35 cellular contexts compared by ENCODE assay signal in genomic region chr14:64064447-64064846, GRCh38.
"Had no signal": no experiment of that assay in that cellular context is flagged by ENCODE, and none has a peak within 500 bp of the region (broad histone marks: within the 10 kb centered on the region; RNA-seq: fewer than 3 reads in every experiment).

No MANE protein-coding gene starts in this region.

- H3K9me3 ChIP-seq: MG63 had no signal

- H3K9ac ChIP-seq: KMS-11 had no signal

- H3K4me2 ChIP-seq: KMS-11 had no signal

- H3K27ac ChIP-seq: KMS-11 had no signal

- DNase-seq: Karpas-422, Kasumi-1, MG63, MM.1S, MV-4-11, NCI-H1048, NCI-H1092, NCI-H1092 treated with DMSO at 0.1 percent for 48 hours, NCI-H1105, NCI-H1105 treated with DMSO at 0.1 percent for 48 hours, NCI-H1417, NCI-H1417 treated with DMSO at 0.1 percent for 48 hours, NCI-H1436, NCI-H1436 treated with DMSO at 0.1 percent for 48 hours, NCI-H146, NCI-H1694, NCI-H1694 treated with DMSO at 0.1 percent for 48 hours, NCI-H187, NCI-H187 treated with DMSO at 0.1 percent for 48 hours, NCI-H1930, NCI-H2029, NCI-H2029 treated with DMSO at 0.1 percent for 48 hours, NCI-H2081, NCI-H2081 treated with DMSO at 0.1 percent for 48 hours, NCI-H2107, NCI-H2171, NCI-H2171 treated with DMSO at 0.1 percent for 48 hours, NCI-H2227 treated with DMSO at 0.1 percent for 48 hours, NCI-H226, NCI-H345, NCI-H446, NCI-H446 treated with DMSO at 0.1 percent for 48 hours, NCI-H510A, NCI-H510A treated with DMSO at 0.1 percent for 48 hours had no signal

- H3K4me3 ChIP-seq: MG63 had no signal

- H3K27me3 ChIP-seq: MG63 had no signal

- H3K36me3 ChIP-seq: MG63 had no signal
